Comparison of ENCODE assay signal across 13 cellular contexts in genomic region chr19:55158848-55159793, GRCh38. TPM values are rescaled to one million over a fixed set of nuclear protein-coding genes. Genes with fewer than 3 reads are reported as not detected.
DNase-seq lines count a peak whose midpoint lies in the region; ATAC-seq lines count a peak whose summit lies in the region.
"Had no signal": no experiment of that assay in that cellular context is flagged by ENCODE, and none has a peak within 500 bp of the region (broad histone marks: within the 10 kb centered on the region; RNA-seq: fewer than 3 reads in every experiment).

No MANE protein-coding gene starts in this region.

- WGBS in mesodermal cell (ENCODE audit: insufficient coverage in 2 of 2), 2 experiments = 66 to 69% methylated on average over 13 to 18 of the region's 18 CpGs

- ATAC-seq in HG03520 (IDR thresholded peaks at IDR 0.05; ENCODE audit: unreplicated experiment) (no peak), HG03432 (IDR thresholded peaks at IDR 0.05; ENCODE audit: unreplicated experiment) (no peak)

- H3K4me3 ChIP-seq in mesodermal cell (ENCODE audit: extremely low read depth, insufficient read depth, low read length, poor library complexity, severe bottlenecking) = no peak overlapping the region

- H3K9me3 ChIP-seq in ES-I3 (ENCODE audit: control insufficient read depth, insufficient read depth, low read length) (no peaks in the 10 kb centered on the region; the same call in 1 of the 2 replicates), mesodermal cell (ENCODE audit: control insufficient read depth, low read length) (no peaks in the 10 kb centered on the region)

- H3K36me3 ChIP-seq in ES-I3 (ENCODE audit: insufficient read depth, low read length) (no peaks in the 10 kb centered on the region), mesodermal cell (ENCODE audit: control insufficient read depth, insufficient read depth, low read length) (no peaks in the 10 kb centered on the region)

- peaks cover 17% of the 10 kb centered on the region; the same call in 1 of the 2 replicates for H3K4me1 ChIP-seq in ES-I3 (ENCODE audit: insufficient read depth, low read length)
- peaks cover 17% of the 10 kb centered on the region for H3K4me1 ChIP-seq in mesodermal cell (ENCODE audit: control insufficient read depth, insufficient read depth, low read length, poor library complexity, severe bottlenecking)

- H3K27ac ChIP-seq in mesodermal cell (ENCODE audit: low read depth, low read length, severe bottlenecking) = peak overlapping the region; percentile 33
- H3K27ac ChIP-seq: KMS-11 had no signal

- peak overlapping the region; percentile 24; the same call in 1 of the 2 replicates for H3K9ac ChIP-seq in ES-I3 (ENCODE audit: low read depth, low read length)
- H3K9ac ChIP-seq: KMS-11 had no signal

- DNase-seq in NAMALWA (ENCODE audit: low spot score) (peak; percentile 48), cerebellar cortex (ENCODE audit: low spot score) (peak; percentile 53), inferior parietal cortex (ENCODE audit: extremely low spot score) (no peak), NCI-H2227 (lab: John Stamatoyannopoulos, UW; ENCODE audit: unreplicated experiment) (no peak)
- DNase-seq: kidney glomerular epithelial cell; nucleus accumbens; stimulated activated CD4-positive, alpha-beta T cell treated with anti-CD3 and anti-CD28 coated beads, Interleukin-4, amount 100 ng/mL, for 4 hours; substantia nigra had no signal

RNA-seq across cellular contexts. Expression of gene TNNI3, which starts 1.6 kb away (rescaled TPM):
- 1.3 TPM for polyA plus RNA-seq in mesodermal cell (2013, experiment 1 of 2)
- polyA plus RNA-seq in mesodermal cell (2013, experiment 2 of 2) = 1.1 TPM

RNA-seq across cellular contexts. Expression of gene DNAAF3, which starts 7.3 kb away (rescaled TPM):
- 2.6 TPM for polyA plus RNA-seq in mesodermal cell (2013, experiment 1 of 2)
- 1.4 TPM for polyA plus RNA-seq in mesodermal cell (2013, experiment 2 of 2)

RNA-seq across cellular contexts. Expression of gene TNNT1, which starts 10.1 kb away (rescaled TPM):
- polyA plus RNA-seq in mesodermal cell (2013, experiment 1 of 2) = 37.4 TPM
- polyA plus RNA-seq in mesodermal cell (2013, experiment 2 of 2) = 36.0 TPM

RNA-seq across cellular contexts. Expression of gene SYT5, which starts 21.0 kb away (rescaled TPM):
- 1.8 TPM for polyA plus RNA-seq in mesodermal cell (2013, experiment 1 of 2)
- 0.20 TPM for polyA plus RNA-seq in mesodermal cell (2013, experiment 2 of 2)

RNA-seq across cellular contexts. Expression of gene PPP1R12C, which starts 41.7 kb away (rescaled TPM):
- 69.5 TPM for polyA plus RNA-seq in mesodermal cell (2013, experiment 1 of 2)
- 59.1 TPM for polyA plus RNA-seq in mesodermal cell (2013, experiment 2 of 2)

Comparison
In these comparisons a context has a peak if more than half of its experiments do, and no peak if none do; other contexts are left out.
1. DNase-seq: peak in NAMALWA (single experiment) and cerebellar cortex (single experiment); none in inferior parietal cortex (single experiment) and NCI-H2227 (single experiment).